ENCODE assay signal across 8 cellular contexts in genomic region chr7:64882341-64883112, GRCh38. TPM values are rescaled to one million over a fixed set of nuclear protein-coding genes. Genes with fewer than 3 reads are reported as not detected.
A peak's percentile ranks its signal among the peaks of the same experiment; 100 is the strongest.
DNase-seq lines count a peak whose midpoint lies in the region; ATAC-seq and TF ChIP-seq lines count a peak whose summit lies in the region.

No MANE protein-coding gene starts in this region.

- intact Hi-C loops in mammary epithelial cell (cut with micrococcal nuclease) = no loop called here

- H3K27me3 Mint-ChIP-seq in immature natural killer cell (ENCODE audit: low read depth in 3 of 3) = peaks cover 5 to 21% (median 14%) of the 10 kb centered on the region in 3 donors

- in situ Hi-C loops in mammary epithelial cell (cut with MboI; ENCODE audit: low sequenced_read_pairs in 2 of 2) = no loop called here

- H3K27me3 ChIP-seq in mammary epithelial cell (ENCODE audit: insufficient read depth, low read length) = peaks cover 5% of the 10 kb centered on the region

- ATAC-seq in HG03460 (IDR thresholded peaks at IDR 0.05; ENCODE audit: unreplicated experiment) = no peak
- no peak for ATAC-seq in GM19035 (IDR thresholded peaks at IDR 0.05; ENCODE audit: unreplicated experiment)

- H3K4me3 ChIP-seq in mammary epithelial cell (replicated peaks in 1 of 3; ENCODE audit: insufficient read depth in 1 of 3, low read depth in 2 of 3, low read length in 3 of 3) = peak overlapping the region in 2 of 3 experiments; percentile 30 to 38

- H3K9ac ChIP-seq in mammary epithelial cell (ENCODE audit: insufficient read depth, low read length) = no peak overlapping the region

- peaks cover 7% of the 10 kb centered on the region for H3K4me1 ChIP-seq in mammary epithelial cell (ENCODE audit: insufficient read depth, low read length)

- peak; percentile 58 for DNase-seq in activated CD4-positive, alpha-beta T cell treated with anti-CD3 and anti-CD28 coated beads for 48 hours
- no peak for DNase-seq in activated CD4-positive, alpha-beta T cell treated with anti-CD3 and anti-CD28 coated beads for 4 hours
- DNase-seq in mammary epithelial cell (no peak), immature natural killer cell (no peak), dedifferentiated amniotic fluid mesenchymal stem cell (ENCODE audit: extremely low spot score) (no peak)
- DNase-seq in stimulated activated CD4-positive, alpha-beta T cell treated with anti-CD3 and anti-CD28 coated beads, Interleukin-4, amount 100 ng/mL, for 1 hour = peak; percentile 46

- dilution Hi-C loops in mammary epithelial cell (cut with HindIII; ENCODE audit: low sequenced_read_pairs) = no loop called here

- peak overlapping the region; percentile 72 for H2AFZ ChIP-seq in mammary epithelial cell (ENCODE audit: low read depth, low read length)

- H3K36me3 Mint-ChIP-seq in immature natural killer cell = peaks cover 0 to 6% (median 0%) of the 10 kb centered on the region in 3 donors

- H3K9me3 ChIP-seq in mammary epithelial cell (replicated peaks; ENCODE audit: insufficient read depth, low read length) = peaks cover 4% of the 10 kb centered on the region

- H3K9me3 Mint-ChIP-seq in immature natural killer cell = peaks cover 0 to 8% (median 0%) of the 10 kb centered on the region in 6 donors

- peak overlapping the region; percentile 33 to 60 (median 56) for H3K4me3 Mint-ChIP-seq in immature natural killer cell

- CTCF ChIA-PET in mammary epithelial cell (lab: Charles Lee; ENCODE audit: low non-redundant PET) = no interaction called here

- H3K27ac ChIP-seq in mammary epithelial cell (ENCODE audit: insufficient read depth, low read depth, low read length) = no peak overlapping the region

- H3K27ac Mint-ChIP-seq in immature natural killer cell = no peak overlapping the region

- H3K36me3 ChIP-seq in mammary epithelial cell (ENCODE audit: insufficient read depth, low read length) = no peaks in the 10 kb centered on the region

- no peak for TF ChIP-seq CTCF in mammary epithelial cell (conservative IDR thresholded peaks at IDR 0.05 in 1 of 2, IDR thresholded peaks at IDR 0.05 in 1 of 2; ENCODE audit: extremely low read depth in 1 of 2, insufficient read depth in 1 of 2, low read depth in 1 of 2, low read length in 2 of 2)

- no peaks in the 10 kb centered on the region for H3K79me2 ChIP-seq in mammary epithelial cell (ENCODE audit: insufficient read depth, low read length)

- H3K4me2 ChIP-seq in mammary epithelial cell (ENCODE audit: insufficient read depth, low read depth, low read length) = peak overlapping the region; percentile 72

- BruUV-seq in mammary epithelial cell (replicated peaks; lab: Mats Ljungman, UMichigan) = no TSS peak

- peaks cover 6 to 11% of the 10 kb centered on the region in 2 donors for H3K4me1 Mint-ChIP-seq in immature natural killer cell

- no peaks in the 10 kb centered on the region for H4K20me1 ChIP-seq in mammary epithelial cell (ENCODE audit: insufficient read depth, low read length)

- WGBS in mammary epithelial cell (ENCODE audit: low coverage, missing lambda C conversion rate) = 0% methylated on average over 4 of the region's 55 CpGs

RNA-seq across cellular contexts. Expression of gene ZNF273, which starts 20.5 kb away (rescaled TPM):
- total RNA-seq in mammary epithelial cell = 1 to 10 TPM; 3.4 to 5.0 TPM
- polyA plus RNA-seq in mammary epithelial cell = 1.9 TPM
- polyA minus RNA-seq in mammary epithelial cell = not detected
- polyA plus RNA-seq in immature natural killer cell = 1 to 10 TPM; 1.8 to 3.2 (median 2.1) TPM

Comparison
In these comparisons a context has a peak if more than half of its experiments do, and no peak if none do; other contexts are left out.
1. DNase-seq: peak in activated CD4-positive, alpha-beta T cell treated with anti-CD3 and anti-CD28 coated beads for 48 hours (single experiment) and stimulated activated CD4-positive, alpha-beta T cell treated with anti-CD3 and anti-CD28 coated beads, Interleukin-4, amount 100 ng/mL, for 1 hour (single experiment); none in activated CD4-positive, alpha-beta T cell treated with anti-CD3 and anti-CD28 coated beads for 4 hours (0 of 2), mammary epithelial cell (single experiment), immature natural killer cell (0 of 3) and dedifferentiated amniotic fluid mesenchymal stem cell (single experiment).